Comparison of ENCODE assay signal across 12 cellular contexts in genomic region chr3:61848885-61849284, GRCh38.
DNase-seq lines count a peak whose midpoint lies in the region; ATAC-seq and TF ChIP-seq lines count a peak whose summit lies in the region.
"Had no signal": no experiment of that assay in that cellular context is flagged by ENCODE, and none has a peak within 500 bp of the region (broad histone marks: within the 10 kb centered on the region; RNA-seq: fewer than 3 reads in every experiment).

No MANE protein-coding gene starts in this region.

- no peaks in the 10 kb centered on the region for H3K27me3 ChIP-seq in skeletal muscle satellite cell (ENCODE audit: control insufficient read depth, insufficient read depth, low read length)
- H3K27me3 ChIP-seq: brain microvascular endothelial cell had no signal

- DNase-seq in G401 (ENCODE audit: low spot score): peak; percentile 46
- peak; percentile 87 to 98 for DNase-seq in cardiac fibroblast (ENCODE audit: low read depth in 2 of 2)
- DNase-seq in iris pigment epithelial cell (ENCODE audit: low read depth): peak; percentile 64
- no peak for DNase-seq in activated T-cell treated with anti-CD3 and anti-CD28 coated beads, Interleukin-2, amount 50 U/mL, for 48 hours
- no peak for DNase-seq in NCI-H2107 (lab: John Stamatoyannopoulos, UW)
- DNase-seq: activated CD4-positive, alpha-beta T cell treated with anti-CD3 and anti-CD28 coated beads, Interleukin-2, amount 10 ng/mL, durations not matched to agents 24 days and 14 days; brain microvascular endothelial cell; COR-L47; Karpas-422 had no signal

- ATAC-seq in GM21786 (IDR thresholded peaks at IDR 0.05; ENCODE audit: unreplicated experiment) (no peak), GM21529 (IDR thresholded peaks at IDR 0.05; ENCODE audit: unreplicated experiment) (no peak)

- no peaks in the 10 kb centered on the region for H3K36me3 ChIP-seq in skeletal muscle satellite cell (ENCODE audit: insufficient read depth, low read length)
- H3K36me3 ChIP-seq: brain microvascular endothelial cell had no signal

- peak overlapping the region; percentile 50 for H3K9ac ChIP-seq in skeletal muscle satellite cell (ENCODE audit: low read depth, low read length)

- H3K4me2 ChIP-seq in skeletal muscle satellite cell (ENCODE audit: low read length): peak overlapping the region; percentile 68

- H3K4me3 ChIP-seq in cardiac fibroblast (replicated peaks in 1 of 2; ENCODE audit: low read depth in 2 of 2, low read length in 2 of 2): no peak overlapping the region
- peak overlapping the region; percentile 26 for H3K4me3 ChIP-seq in skeletal muscle satellite cell (ENCODE audit: low read length)

- no peak for TF ChIP-seq CTCF in cardiac fibroblast (IDR thresholded peaks at IDR 0.05; ENCODE audit: low read depth, low read length)

- in situ Hi-C loops in G401 (cut with HindIII; ENCODE audit: low sequenced_read_pairs): no loop called here

- no peaks in the 10 kb centered on the region for H3K9me3 ChIP-seq in skeletal muscle satellite cell (replicated peaks; ENCODE audit: low read length)

- H3K4me1 ChIP-seq in skeletal muscle satellite cell (ENCODE audit: control insufficient read depth, insufficient read depth, low read length): peaks cover 30% of the 10 kb centered on the region

Comparison
In these comparisons a context has a peak if more than half of its experiments do, and no peak if none do; other contexts are left out.
1. DNase-seq: peak in G401 (single experiment), cardiac fibroblast (2 of 2) and iris pigment epithelial cell (single experiment); none in activated T-cell treated with anti-CD3 and anti-CD28 coated beads, Interleukin-2, amount 50 U/mL, for 48 hours (0 of 2) and NCI-H2107 (single experiment).